Comparison of ENCODE assay signal across 16 cellular contexts in genomic region chr2:102749938-102750337, GRCh38. TPM values are rescaled to one million over a fixed set of nuclear protein-coding genes. Genes with fewer than 3 reads are reported as not detected.
DNase-seq lines count a peak whose midpoint lies in the region; ATAC-seq and TF ChIP-seq lines count a peak whose summit lies in the region.
"Had no signal": no experiment of that assay in that cellular context is flagged by ENCODE, and none has a peak within 500 bp of the region (broad histone marks: within the 10 kb centered on the region; RNA-seq: fewer than 3 reads in every experiment).

No MANE protein-coding gene starts in this region.

- no peak for TF ChIP-seq CTCF in SU-DHL-6 (IDR thresholded peaks at IDR 0.05; ENCODE audit: insufficient read depth, low read length, poor library complexity, severe bottlenecking)
- no peak for TF ChIP-seq CTCF in dorsolateral prefrontal cortex (IDR thresholded peaks at IDR 0.05 in 54 of 56, conservative IDR thresholded peaks at IDR 0.05 in 2 of 56; ENCODE audit: low read depth in 1 of 56, partially characterized antibody in 56 of 56)

- H2AFZ ChIP-seq in SU-DHL-6 (ENCODE audit: low read depth, low read length, severe bottlenecking) = no peak overlapping the region

- no peaks in the 10 kb centered on the region for H3F3A ChIP-seq in SU-DHL-6 (ENCODE audit: insufficient read depth)

- H3K9me3 ChIP-seq in SU-DHL-6 (ENCODE audit: insufficient read depth, low read length) = no peaks in the 10 kb centered on the region

- H4K20me1 ChIP-seq in SU-DHL-6 (ENCODE audit: low read depth, low read length) = no peaks in the 10 kb centered on the region

- H3K27me3 ChIP-seq in SU-DHL-6 (ENCODE audit: low read length) = no peaks in the 10 kb centered on the region
- no peaks in the 10 kb centered on the region for H3K27me3 ChIP-seq in dorsolateral prefrontal cortex

- H3K4me2 ChIP-seq in SU-DHL-6 (ENCODE audit: low read depth, low read length, poor library complexity, severe bottlenecking) = peak overlapping the region; percentile 36

- peaks cover 17% of the 10 kb centered on the region for H3K79me2 ChIP-seq in SU-DHL-6 (ENCODE audit: insufficient read depth, low read length)

- H3K36me3 ChIP-seq in SU-DHL-6 (ENCODE audit: low read length) = no peaks in the 10 kb centered on the region

- H3K9me2 ChIP-seq in SU-DHL-6 (replicated peaks; ENCODE audit: insufficient read depth, low read length) = no peaks in the 10 kb centered on the region

- ATAC-seq in GM18867 (IDR thresholded peaks at IDR 0.05; ENCODE audit: unreplicated experiment) = peak; percentile 91
- peak; percentile 83 for ATAC-seq in GM21447 (IDR thresholded peaks at IDR 0.05; ENCODE audit: unreplicated experiment)
- ATAC-seq in HG03039 (IDR thresholded peaks at IDR 0.05; ENCODE audit: unreplicated experiment) = peak; percentile 53
- no peak for ATAC-seq in left lobe of liver
- ATAC-seq: activated naive CD8-positive, alpha-beta T cell treated with anti-CD3 and anti-CD28 coated beads, Interleukin-2, amount 50 U/mL, for 24 hours had no signal

- H3K4me3 ChIP-seq in SU-DHL-6 (ENCODE audit: insufficient read depth, low read length, poor library complexity, severe bottlenecking) (no peak overlapping the region), dorsolateral prefrontal cortex (no peak overlapping the region)
- H3K4me3 ChIP-seq: skin epidermis had no signal

- intact Hi-C loops in dorsolateral prefrontal cortex (cut with DNase I) = no loop called here

- H3K27ac ChIP-seq in SU-DHL-6 (ENCODE audit: low read depth, low read length) (no peak overlapping the region), dorsolateral prefrontal cortex (no peak overlapping the region)
- H3K27ac ChIP-seq: C4-2B, skin epidermis had no signal

- DNase-seq in dorsolateral prefrontal cortex (no peak), left lobe of liver (ENCODE audit: low spot score) (no peak), iPS-NIHi7 (ENCODE audit: extremely low spot score) (no peak)
- no peak for DNase-seq in activated effector memory CD4-positive, alpha-beta T cell treated with Interleukin-2 at 50 U/mL for 16 hours
- DNase-seq: activated CD4-positive, CD25-positive, alpha-beta regulatory T cell; activated CD8-positive, alpha-beta memory T cell treated with anti-CD3 and anti-CD28 coated beads, Interleukin-2, amount 50 U/mL, for 4 hours; activated naive CD8-positive, alpha-beta T cell treated with anti-CD3 and anti-CD28 coated beads, Interleukin-2, amount 50 U/mL, for 24 hours; NCI-H1092; NCI-H345; SW 1271 had no signal

- H3K9ac ChIP-seq in SU-DHL-6 (ENCODE audit: low read length) = no peak overlapping the region

RNA-seq across cellular contexts. Expression of gene TMEM182, which starts 11.9 kb away (rescaled TPM):
- total RNA-seq in dorsolateral prefrontal cortex (1 to 10 TPM; 1.0 to 8.6 (median 4.3) TPM), left lobe of liver (1.6 TPM)
